ENCODE assay signal across 8 cellular contexts in genomic region chr2:100013892-100014677, GRCh38.
DNase-seq lines count a peak whose midpoint lies in the region; ATAC-seq and TF ChIP-seq lines count a peak whose summit lies in the region.

No MANE protein-coding gene starts in this region.

- DNase-seq in HFF-Myc (ENCODE audit: extremely low read depth, low read depth) (peak; percentile 72), adrenal gland (peak; percentile 57 to 88 (median 83)), left ventricle myocardium inferior (peak; percentile 62), cortex of kidney (lab: John Stamatoyannopoulos, UW) (no peak)
- DNase-seq in stimulated activated effector memory CD8-positive, alpha-beta T cell treated with anti-CD3 and anti-CD28 coated beads, Interleukin-12 subunit alpha, Interleukin-12 subunit beta, amount 100 ng/mL, for 72 hours (ENCODE audit: low spot score in 2 of 2): no peak

- TF ChIP-seq POLR2A in adrenal gland (IDR thresholded peaks at IDR 0.05): no peak

- no peak overlapping the region for H3K27ac ChIP-seq in adrenal gland
- peak overlapping the region; percentile 20 for H3K27ac ChIP-seq in left ventricle myocardium inferior (replicated peaks)

- H3K27me3 ChIP-seq in adrenal gland (no peaks in the 10 kb centered on the region), left ventricle myocardium inferior (ENCODE audit: low read depth) (no peaks in the 10 kb centered on the region)

- H3K9me3 ChIP-seq in adrenal gland (replicated peaks in 1 of 3): no peaks in the 10 kb centered on the region
- H3K9me3 ChIP-seq in left ventricle myocardium inferior (replicated peaks): no peaks in the 10 kb centered on the region

- no peaks in the 10 kb centered on the region for H3K9me3 Mint-ChIP-seq in stimulated activated effector memory CD8-positive, alpha-beta T cell treated with anti-CD3 and anti-CD28 coated beads, Interleukin-12 subunit alpha, Interleukin-12 subunit beta, amount 100 ng/mL, for 72 hours

- peak; percentile 42 for ATAC-seq in stimulated activated effector memory CD8-positive, alpha-beta T cell treated with anti-CD3 and anti-CD28 coated beads, Interleukin-12 subunit alpha, Interleukin-12 subunit beta, amount 100 ng/mL, for 72 hours
- ATAC-seq in HG02885 (IDR thresholded peaks at IDR 0.05; ENCODE audit: poor library complexity, unreplicated experiment) (no peak), HG03565 (IDR thresholded peaks at IDR 0.05; ENCODE audit: unreplicated experiment) (no peak), HG03521 (IDR thresholded peaks at IDR 0.05; ENCODE audit: unreplicated experiment) (no peak)

- no peak overlapping the region for H3K27ac Mint-ChIP-seq in stimulated activated effector memory CD8-positive, alpha-beta T cell treated with anti-CD3 and anti-CD28 coated beads, Interleukin-12 subunit alpha, Interleukin-12 subunit beta, amount 100 ng/mL, for 72 hours

- no peaks in the 10 kb centered on the region for H3K36me3 Mint-ChIP-seq in stimulated activated effector memory CD8-positive, alpha-beta T cell treated with anti-CD3 and anti-CD28 coated beads, Interleukin-12 subunit alpha, Interleukin-12 subunit beta, amount 100 ng/mL, for 72 hours

- H3K4me3 Mint-ChIP-seq in stimulated activated effector memory CD8-positive, alpha-beta T cell treated with anti-CD3 and anti-CD28 coated beads, Interleukin-12 subunit alpha, Interleukin-12 subunit beta, amount 100 ng/mL, for 72 hours: no peak overlapping the region

- H3K4me1 ChIP-seq in adrenal gland (replicated peaks in 1 of 2) (peaks cover 0 to 13% of the 10 kb centered on the region in 2 donors), left ventricle myocardium inferior (peaks cover 26% of the 10 kb centered on the region)

- intact Hi-C loops in adrenal gland (cut with DNase I) (no loop called here), left ventricle myocardium inferior (cut with micrococcal nuclease) (no loop called here)

- H3K4me3 ChIP-seq in HFF-Myc (replicated peaks; ENCODE audit: low read depth, low read length) (no peak overlapping the region), adrenal gland (no peak overlapping the region), left ventricle myocardium inferior (no peak overlapping the region)

- H3K4me1 Mint-ChIP-seq in stimulated activated effector memory CD8-positive, alpha-beta T cell treated with anti-CD3 and anti-CD28 coated beads, Interleukin-12 subunit alpha, Interleukin-12 subunit beta, amount 100 ng/mL, for 72 hours: no peaks in the 10 kb centered on the region

- peak; percentile 10 for TF ChIP-seq CTCF in HFF-Myc (IDR thresholded peaks at IDR 0.05; ENCODE audit: low read depth, low read length, missing control alignments)
- TF ChIP-seq CTCF in adrenal gland (IDR thresholded peaks at IDR 0.05): peak in 3 of 6 experiments; percentile 22 to 33 (median 33)
- TF ChIP-seq CTCF in left ventricle myocardium inferior (IDR thresholded peaks at IDR 0.05; ENCODE audit: borderline replicate concordance): peak; percentile 55

- WGBS in adrenal gland, 4 donors: 55 to 66% (median 59%) methylated on average over 5 of the region's 5 CpGs

- H3K36me3 ChIP-seq in adrenal gland (replicated peaks in 1 of 2) (no peaks in the 10 kb centered on the region), left ventricle myocardium inferior (no peaks in the 10 kb centered on the region)

Comparison
In these comparisons a context has a peak if more than half of its experiments do, and no peak if none do; other contexts are left out.
1. DNase-seq: peak in HFF-Myc (single experiment), adrenal gland (7 of 7) and left ventricle myocardium inferior (single experiment); none in stimulated activated effector memory CD8-positive, alpha-beta T cell treated with anti-CD3 and anti-CD28 coated beads, Interleukin-12 subunit alpha, Interleukin-12 subunit beta, amount 100 ng/mL, for 72 hours (0 of 2) and cortex of kidney (single experiment).